27 cellular contexts compared by ENCODE assay signal in genomic region chr9:137309368-137310189, GRCh38. TPM values are rescaled to one million over a fixed set of nuclear protein-coding genes. Genes with fewer than 3 reads are reported as not detected.
DNase-seq lines count a peak whose midpoint lies in the region; ATAC-seq, FAIRE-seq and TF ChIP-seq lines count a peak whose summit lies in the region.
"Had no signal": no experiment of that assay in that cellular context is flagged by ENCODE, and none has a peak within 500 bp of the region (broad histone marks: within the 10 kb centered on the region; RNA-seq: fewer than 3 reads in every experiment).

No MANE protein-coding gene starts in this region.

- peak overlapping the region in 6 of 11 experiments; percentile 16 to 54 (median 24); a peak in 7 of 22 replicates for H3K27ac ChIP-seq in BLaER1 treated with 17β-estradiol and CSF1 and Interleukin-3, amounts not matched to agents 10 nM and 100 nM
- peak overlapping the region; percentile 92 to 93 for H3K27ac ChIP-seq in mucosa of rectum (ENCODE audit: low read depth in 2 of 2, low read length in 2 of 2)
- H3K27ac ChIP-seq: heart right ventricle, sigmoid colon had no signal

- no peak overlapping the region for H3K4me3 ChIP-seq in BLaER1 treated with 17β-estradiol and CSF1 and Interleukin-3, amounts not matched to agents 10 nM and 100 nM
- no peak overlapping the region for H3K4me3 ChIP-seq in mucosa of rectum (ENCODE audit: low read length in 2 of 2)
- H3K4me3 ChIP-seq: heart right ventricle, sigmoid colon, transverse colon had no signal

- no peaks in the 10 kb centered on the region for H3K9me3 ChIP-seq in BLaER1 treated with 17β-estradiol and CSF1 and Interleukin-3, amounts not matched to agents 10 nM and 100 nM (replicated peaks in 1 of 11)
- H3K9me3 ChIP-seq in mucosa of rectum (ENCODE audit: control insufficient read depth in 2 of 2, low read length in 2 of 2), result no peaks in the 10 kb centered on the region
- H3K9me3 ChIP-seq: heart right ventricle, sigmoid colon, transverse colon had no signal

- H3K9me3 Mint-ChIP-seq in chondrocyte (ENCODE audit: low read depth), result no peaks in the 10 kb centered on the region
- no peaks in the 10 kb centered on the region for H3K9me3 Mint-ChIP-seq in activated CD4-positive, alpha-beta T cell treated with anti-CD3 and anti-CD28 coated beads for 36 hours (ENCODE audit: low read depth)
- H3K9me3 Mint-ChIP-seq: activated CD4-positive, alpha-beta T cell treated with anti-CD3 and anti-CD28 coated beads, Interleukin-2, amount 10 ng/mL, durations not matched to agents 24 days and 14 days; activated naive CD8-positive, alpha-beta T cell treated with anti-CD3 and anti-CD28 coated beads, Interleukin-2, amount 50 U/mL, for 24 hours; activated T-helper 1 cell treated with anti-CD3 and anti-CD28 coated beads, Interleukin-12 subunit alpha, Interleukin-12 subunit beta, Interleukin-2, Interleukin-4 antibody, amounts not matched to agents 30 ng/mL and 10 ng/mL and 1 ng/mL, durations not matched to agents 14 hours and 24 hours and 36 hours; CD4-positive, alpha-beta memory T cell; stimulated activated naive CD8-positive, alpha-beta T cell treated with anti-CD3 and anti-CD28 coated beads, Interleukin-15, Interleukin-2, amounts not matched to agents 100 ng/mL and 50 ng/mL, for 24 hours had no signal

- peak; percentile 22 for DNase-seq in GM12891 (ENCODE audit: insufficient read length, low spot score)
- peak; percentile 72 for DNase-seq in chondrocyte (ENCODE audit: low spot score)
- no peak for DNase-seq in superior temporal gyrus (ENCODE audit: extremely low spot score)
- DNase-seq in NCI-H146 (lab: John Stamatoyannopoulos, UW), result no peak
- no peak for DNase-seq in activated CD4-positive, alpha-beta T cell treated with anti-CD3 and anti-CD28 coated beads for 36 hours
- DNase-seq: activated naive CD8-positive, alpha-beta T cell treated with anti-CD3 and anti-CD28 coated beads, Interleukin-2, amount 50 U/mL, for 24 hours; CD4-positive, alpha-beta memory T cell; GDM1; MV-4-11; NCI-H524; sigmoid colon; stimulated activated CD4-positive, alpha-beta T cell treated with anti-CD3 and anti-CD28 coated beads, Interleukin-15, amount 100 ng/mL, for 24 hours; transverse colon had no signal

- TF ChIP-seq POLR2A in GM12891 (IDR thresholded peaks at IDR 0.05; ENCODE audit: low read depth, low read length), result no peak

- H3K27me3 Mint-ChIP-seq in chondrocyte (ENCODE audit: low read depth), result no peaks in the 10 kb centered on the region
- H3K27me3 Mint-ChIP-seq in activated CD4-positive, alpha-beta T cell treated with anti-CD3 and anti-CD28 coated beads for 36 hours, result no peaks in the 10 kb centered on the region
- H3K27me3 Mint-ChIP-seq: activated CD4-positive, alpha-beta T cell treated with anti-CD3 and anti-CD28 coated beads, Interleukin-2, amount 10 ng/mL, durations not matched to agents 24 days and 14 days; activated naive CD8-positive, alpha-beta T cell treated with anti-CD3 and anti-CD28 coated beads, Interleukin-2, amount 50 U/mL, for 24 hours; CD4-positive, alpha-beta memory T cell; progenitor cell of endocrine pancreas; stimulated activated naive CD8-positive, alpha-beta T cell treated with anti-CD3 and anti-CD28 coated beads, Interleukin-15, Interleukin-2, amounts not matched to agents 100 ng/mL and 50 ng/mL, for 24 hours had no signal

- H3K27me3 ChIP-seq in BLaER1 treated with 17β-estradiol and CSF1 and Interleukin-3, amounts not matched to agents 10 nM and 100 nM, result no peaks in the 10 kb centered on the region
- H3K27me3 ChIP-seq in mucosa of rectum (ENCODE audit: control insufficient read depth in 2 of 2, insufficient read depth in 2 of 2, low read length in 2 of 2), result no peaks in the 10 kb centered on the region
- H3K27me3 ChIP-seq: transverse colon had no signal

- POLR2A ChIA-PET in activated CD4-positive, alpha-beta T cell treated with anti-CD3 and anti-CD28 coated beads for 36 hours (lab: Charles Lee), result no interaction called here

- intact Hi-C loops in activated CD4-positive, alpha-beta T cell treated with anti-CD3 and anti-CD28 coated beads for 36 hours (cut with DNase I, micrococcal nuclease), result no loop called here

- peaks cover 44 to 92% (median 81%) of the 10 kb centered on the region in 10 experiments for H3K4me1 ChIP-seq in BLaER1 treated with 17β-estradiol and CSF1 and Interleukin-3, amounts not matched to agents 10 nM and 100 nM
- peaks cover 46 to 58% of the 10 kb centered on the region in 2 donors for H3K4me1 ChIP-seq in mucosa of rectum (ENCODE audit: control insufficient read depth in 2 of 2, insufficient read depth in 2 of 2, low read length in 2 of 2)

- no peak for FAIRE-seq in GM12891 (lab: Jason Lieb, UNC)
- FAIRE-seq: H54 had no signal

- H4K20me1 ChIP-seq in BLaER1 treated with 17β-estradiol and CSF1 and Interleukin-3, amounts not matched to agents 10 nM and 100 nM, result peaks cover 0 to 9% (median 0%) of the 10 kb centered on the region in 11 experiments; a peak in 2 of 22 replicates

- peaks cover 11% of the 10 kb centered on the region for H3K4me1 Mint-ChIP-seq in chondrocyte (ENCODE audit: low read depth)
- H3K4me1 Mint-ChIP-seq in activated CD4-positive, alpha-beta T cell treated with anti-CD3 and anti-CD28 coated beads for 36 hours, result peaks cover 9% of the 10 kb centered on the region

- no peak overlapping the region for H3K27ac Mint-ChIP-seq in chondrocyte (ENCODE audit: unreplicated experiment)
- H3K27ac Mint-ChIP-seq in activated CD4-positive, alpha-beta T cell treated with anti-CD3 and anti-CD28 coated beads for 36 hours, result no peak overlapping the region
- H3K27ac Mint-ChIP-seq: activated CD4-positive, alpha-beta T cell treated with anti-CD3 and anti-CD28 coated beads, Interleukin-2, amount 10 ng/mL, durations not matched to agents 24 days and 14 days; activated naive CD8-positive, alpha-beta T cell treated with anti-CD3 and anti-CD28 coated beads, Interleukin-2, amount 50 U/mL, for 24 hours; activated T-helper 1 cell treated with anti-CD3 and anti-CD28 coated beads, Interleukin-12 subunit alpha, Interleukin-12 subunit beta, Interleukin-2, Interleukin-4 antibody, amounts not matched to agents 30 ng/mL and 10 ng/mL and 1 ng/mL, durations not matched to agents 14 hours and 24 hours and 36 hours; CD4-positive, alpha-beta memory T cell; progenitor cell of endocrine pancreas; stimulated activated naive CD8-positive, alpha-beta T cell treated with anti-CD3 and anti-CD28 coated beads, Interleukin-15, Interleukin-2, amounts not matched to agents 100 ng/mL and 50 ng/mL, for 24 hours had no signal

- CTCF ChIA-PET in activated CD4-positive, alpha-beta T cell treated with anti-CD3 and anti-CD28 coated beads for 36 hours (lab: Charles Lee), result no interaction called here

- H3K36me3 Mint-ChIP-seq in chondrocyte (ENCODE audit: low read depth), result no peaks in the 10 kb centered on the region
- no peaks in the 10 kb centered on the region for H3K36me3 Mint-ChIP-seq in activated CD4-positive, alpha-beta T cell treated with anti-CD3 and anti-CD28 coated beads for 36 hours (ENCODE audit: low read depth)
- H3K36me3 Mint-ChIP-seq: CD4-positive, alpha-beta memory T cell had no signal

- no peak for ATAC-seq in activated CD4-positive, alpha-beta T cell treated with anti-CD3 and anti-CD28 coated beads for 36 hours
- ATAC-seq in GM18502 (IDR thresholded peaks at IDR 0.05; ENCODE audit: poor library complexity, unreplicated experiment), result no peak
- ATAC-seq: activated naive CD8-positive, alpha-beta T cell treated with anti-CD3 and anti-CD28 coated beads, Interleukin-2, amount 50 U/mL, for 24 hours; heart right ventricle; left lobe of liver had no signal

- peak overlapping the region in 1 of 11 experiments; percentile 13; a peak in 1 of 22 replicates for H3K9ac ChIP-seq in BLaER1 treated with 17β-estradiol and CSF1 and Interleukin-3, amounts not matched to agents 10 nM and 100 nM
- H3K9ac ChIP-seq in mucosa of rectum (ENCODE audit: low read depth in 1 of 2, low read length in 2 of 2), result no peak overlapping the region

- H3K4me3 Mint-ChIP-seq in chondrocyte (ENCODE audit: unreplicated experiment), result no peak overlapping the region
- H3K4me3 Mint-ChIP-seq in activated CD4-positive, alpha-beta T cell treated with anti-CD3 and anti-CD28 coated beads for 36 hours, result no peak overlapping the region
- H3K4me3 Mint-ChIP-seq: activated CD4-positive, alpha-beta T cell treated with anti-CD3 and anti-CD28 coated beads, Interleukin-2, amount 10 ng/mL, durations not matched to agents 24 days and 14 days; activated naive CD8-positive, alpha-beta T cell treated with anti-CD3 and anti-CD28 coated beads, Interleukin-2, amount 50 U/mL, for 24 hours; activated T-helper 1 cell treated with anti-CD3 and anti-CD28 coated beads, Interleukin-12 subunit alpha, Interleukin-12 subunit beta, Interleukin-2, Interleukin-4 antibody, amounts not matched to agents 30 ng/mL and 10 ng/mL and 1 ng/mL, durations not matched to agents 14 hours and 24 hours and 36 hours; CD4-positive, alpha-beta memory T cell; stimulated activated naive CD8-positive, alpha-beta T cell treated with anti-CD3 and anti-CD28 coated beads, Interleukin-15, Interleukin-2, amounts not matched to agents 100 ng/mL and 50 ng/mL, for 24 hours had no signal

- H3K4me2 ChIP-seq in BLaER1 treated with 17β-estradiol and CSF1 and Interleukin-3, amounts not matched to agents 10 nM and 100 nM, result peak overlapping the region in 2 of 11 experiments; percentile 32 to 51; a peak in 2 of 22 replicates

- TF ChIP-seq CTCF in chondrocyte (IDR thresholded peaks at IDR 0.05), result no peak

- no peaks in the 10 kb centered on the region for H3K36me3 ChIP-seq in BLaER1 treated with 17β-estradiol and CSF1 and Interleukin-3, amounts not matched to agents 10 nM and 100 nM
- no peaks in the 10 kb centered on the region for H3K36me3 ChIP-seq in mucosa of rectum (ENCODE audit: control insufficient read depth in 2 of 2, insufficient read depth in 2 of 2, low read length in 2 of 2)
- H3K36me3 ChIP-seq: heart right ventricle, sigmoid colon, transverse colon had no signal

TF ChIP-seq in GM12891, 5 proteins besides CTCF, POLR2A, EP300 and RAD21:
- no peak for TF ChIP-seq TAF1 (IDR thresholded peaks at IDR 0.05; ENCODE audit: low read depth, low read length)

RNA-seq across cellular contexts. Expression of gene NRARP, which starts 7.5 kb away (rescaled TPM):
- 3.0 TPM for polyA plus RNA-seq in GM12891 (2012; ENCODE audit: low read depth, missing spikeins)
- total RNA-seq in chondrocyte, result 0.39 to 6.9 TPM (median 6.7 TPM) in 3 replicates
- 1 to 10 TPM; 2.1 TPM for total RNA-seq in activated CD4-positive, alpha-beta T cell treated with anti-CD3 and anti-CD28 coated beads for 36 hours
- polyA plus RNA-seq: CD4-positive, alpha-beta memory T cell had no signal

RNA-seq across cellular contexts. Expression of gene TOR4A, which starts 32.1 kb away (rescaled TPM):
- 5.2 TPM for polyA plus RNA-seq in GM12891 (2012; ENCODE audit: low read depth, missing spikeins)
- total RNA-seq in chondrocyte, result 0.85 to 3.5 TPM (median 3.4 TPM) in 3 replicates
- total RNA-seq in activated CD4-positive, alpha-beta T cell treated with anti-CD3 and anti-CD28 coated beads for 36 hours, result 1 to 10 TPM; 2.6 to 3.4 TPM

RNA-seq across cellular contexts. Expression of gene NELFB, which starts 54.5 kb away (rescaled TPM):
- polyA plus RNA-seq in GM12891 (2012; ENCODE audit: low read depth, missing spikeins), result 30.7 TPM
- 48.0 to 55.1 TPM (median 52.4 TPM) in 3 replicates for total RNA-seq in chondrocyte
- total RNA-seq in activated CD4-positive, alpha-beta T cell treated with anti-CD3 and anti-CD28 coated beads for 36 hours, result 10 to 100 TPM; 41.4 to 54.1 TPM

RNA-seq across cellular contexts. Expression of gene STPG3, which starts 58.5 kb away (rescaled TPM):
- polyA plus RNA-seq in GM12891 (2012; ENCODE audit: low read depth, missing spikeins), result 0.28 TPM
- not detected in 3 replicates for total RNA-seq in chondrocyte
- not detected for total RNA-seq in activated CD4-positive, alpha-beta T cell treated with anti-CD3 and anti-CD28 coated beads for 36 hours
- total RNA-seq: CD4-positive, alpha-beta memory T cell; fibroblast of villous mesenchyme; left lobe of liver; progenitor cell of endocrine pancreas; RPMI7951; sigmoid colon; T-helper 2 cell treated with Interferon-gamma antibody and Interleukin-4, amounts not matched to agents 100 ng/mL and 5 ng/mL, for 36 hours; transverse colon had no signal
- polyA plus RNA-seq: CD4-positive, alpha-beta memory T cell; neural cell; sigmoid colon had no signal

Comparison
In these comparisons a context has a peak if more than half of its experiments do, and no peak if none do; other contexts are left out.
1. DNase-seq: peak in GM12891 (single experiment) and chondrocyte (single experiment); none in superior temporal gyrus (single experiment), NCI-H146 (single experiment) and activated CD4-positive, alpha-beta T cell treated with anti-CD3 and anti-CD28 coated beads for 36 hours (single experiment).